ENCODE assay signal across 12 cellular contexts in genomic region chr1:240091201-240091600, GRCh38. TPM values are rescaled to one million over a fixed set of nuclear protein-coding genes. Genes with fewer than 3 reads are reported as not detected.
DNase-seq lines count a peak whose midpoint lies in the region; ATAC-seq and TF ChIP-seq lines count a peak whose summit lies in the region.
"Had no signal": no experiment of that assay in that cellular context is flagged by ENCODE, and none has a peak within 500 bp of the region (broad histone marks: within the 10 kb centered on the region; RNA-seq: fewer than 3 reads in every experiment).

No MANE protein-coding gene starts in this region.

- no peak overlapping the region for H4K5ac ChIP-seq in H9 (ENCODE audit: insufficient read length, low read depth, low read length)

- H3K23ac ChIP-seq in H9 (ENCODE audit: insufficient read length, low read depth, low read length): no peak overlapping the region

- H3K9me3 ChIP-seq in H9 (ENCODE audit: control insufficient read depth, low read depth, low read length) (no peaks in the 10 kb centered on the region), breast epithelium (no peaks in the 10 kb centered on the region)
- H3K9me3 ChIP-seq: upper lobe of right lung had no signal

- no peaks in the 10 kb centered on the region for H4K20me1 ChIP-seq in H9 (ENCODE audit: control insufficient read depth, insufficient read depth, insufficient read length)

- no peak for TF ChIP-seq POLR2A in breast epithelium (IDR thresholded peaks at IDR 0.05)

- no peak overlapping the region for H3K14ac ChIP-seq in H9 (ENCODE audit: insufficient read depth, low read length)

- H3K27ac ChIP-seq in H9 (ENCODE audit: insufficient read length, low read depth, low read length) (no peak overlapping the region), breast epithelium (no peak overlapping the region)
- H3K27ac ChIP-seq: upper lobe of right lung had no signal

- H4K91ac ChIP-seq in H9 (ENCODE audit: insufficient read length, low read depth, low read length): no peak overlapping the region

- no peak overlapping the region for H2BK5ac ChIP-seq in H9 (ENCODE audit: insufficient read length, low read length)

- H4K8ac ChIP-seq in H9 (replicated peaks; ENCODE audit: insufficient read length, low read depth, low read length): no peak overlapping the region

- H3K79me1 ChIP-seq in H9 (ENCODE audit: insufficient read depth, low read depth, low read length, poor library complexity, severe bottlenecking): no peaks in the 10 kb centered on the region

- no peak overlapping the region for H3K4ac ChIP-seq in H9 (ENCODE audit: low read depth, low read length)

- H3K4me3 ChIP-seq in AG09309 (ENCODE audit: control insufficient read depth, low read depth, low read length) (peak overlapping the region; percentile 39), breast epithelium (peak overlapping the region in 2 of 3 donors; percentile 55 to 70)

- H3K9me3 Mint-ChIP-seq in H9 (no peaks in the 10 kb centered on the region; a peak in 1 of 5 replicates), naive B cell (peaks cover 0 to 7% (median 3%) of the 10 kb centered on the region in 7 donors)
- H3K9me3 Mint-ChIP-seq in stimulated activated effector memory CD8-positive, alpha-beta T cell treated with anti-CD3 and anti-CD28 coated beads, Interleukin-12 subunit alpha, Interleukin-12 subunit beta, amount 100 ng/mL, for 72 hours: no peaks in the 10 kb centered on the region

- H2AK5ac ChIP-seq in H9 (ENCODE audit: insufficient read length, low read length): no peak overlapping the region

- TF ChIP-seq CTCF in AG09309 (IDR thresholded peaks at IDR 0.05; ENCODE audit: control insufficient read depth, insufficient read depth, low read depth, low read length, missing control alignments) (no peak), H9 (conservative IDR thresholded peaks at IDR 0.05) (no peak), breast epithelium (IDR thresholded peaks at IDR 0.05) (no peak)

- peaks cover 11% of the 10 kb centered on the region in 2 experiments for H3K4me1 Mint-ChIP-seq in H9
- H3K4me1 Mint-ChIP-seq in naive B cell: peaks cover 0 to 6% (median 4%) of the 10 kb centered on the region in 3 donors
- no peaks in the 10 kb centered on the region for H3K4me1 Mint-ChIP-seq in stimulated activated effector memory CD8-positive, alpha-beta T cell treated with anti-CD3 and anti-CD28 coated beads, Interleukin-12 subunit alpha, Interleukin-12 subunit beta, amount 100 ng/mL, for 72 hours

- no peak overlapping the region for H2BK12ac ChIP-seq in H9 (ENCODE audit: insufficient read length, low read depth, low read length)

- intact Hi-C loops in breast epithelium (cut with DNase I; ENCODE audit: low total_unique reads): no loop called here

- H3K36me3 ChIP-seq in breast epithelium: no peaks in the 10 kb centered on the region
- H3K36me3 ChIP-seq: upper lobe of right lung had no signal

- H3T11ph ChIP-seq in H9 (ENCODE audit: low read length): no peak overlapping the region

- H3K27me3 Mint-ChIP-seq in H9 (ENCODE audit: low read depth) (peaks cover 66% of the 10 kb centered on the region), naive B cell (peaks cover 41 to 47% (median 46%) of the 10 kb centered on the region in 3 donors)

- H3K79me2 ChIP-seq in H9 (ENCODE audit: insufficient read depth, low read length): no peaks in the 10 kb centered on the region

- no peaks in the 10 kb centered on the region; a peak in 1 of 7 replicates for H3K36me3 Mint-ChIP-seq in H9 (ENCODE audit: insufficient read depth in 1 of 3, low read depth in 3 of 3)
- H3K36me3 Mint-ChIP-seq in naive B cell: peaks cover 4 to 8% of the 10 kb centered on the region in 2 donors
- H3K36me3 Mint-ChIP-seq in stimulated activated effector memory CD8-positive, alpha-beta T cell treated with anti-CD3 and anti-CD28 coated beads, Interleukin-12 subunit alpha, Interleukin-12 subunit beta, amount 100 ng/mL, for 72 hours: no peaks in the 10 kb centered on the region
- H3K36me3 Mint-ChIP-seq: IgD-negative memory B cell had no signal

- no peak overlapping the region for H2BK20ac ChIP-seq in H9 (ENCODE audit: low read depth, low read length, poor library complexity, severe bottlenecking)

- ATAC-seq in naive B cell (ENCODE audit: low read depth in 2 of 2) (no peak), GM19351 (IDR thresholded peaks at IDR 0.05; ENCODE audit: unreplicated experiment) (no peak)
- no peak for ATAC-seq in stimulated activated effector memory CD8-positive, alpha-beta T cell treated with anti-CD3 and anti-CD28 coated beads, Interleukin-12 subunit alpha, Interleukin-12 subunit beta, amount 100 ng/mL, for 72 hours
- ATAC-seq: effector memory CD8-positive, alpha-beta T cell had no signal

- H2BK15ac ChIP-seq in H9 (ENCODE audit: low read depth, low read length): no peak overlapping the region

- H3K4me2 ChIP-seq in H9 (ENCODE audit: insufficient read depth, insufficient read length, low read length): peak overlapping the region; percentile 73

- H2BK120ac ChIP-seq in H9 (ENCODE audit: low read depth, low read length, poor library complexity, severe bottlenecking): no peak overlapping the region

- no peaks in the 10 kb centered on the region for H3K4me1 ChIP-seq in H9 (ENCODE audit: insufficient read depth, low read length)
- H3K4me1 ChIP-seq in breast epithelium: no peaks in the 10 kb centered on the region

- WGBS in H9 (ENCODE audit: extremely low coverage, insufficient read length, low lambda C conversion rate): no CpG with 5 or more reads among the region's 2 CpGs

- peak overlapping the region; percentile 60 to 86 for H3K4me3 Mint-ChIP-seq in H9
- peak overlapping the region in 5 of 8 donors; percentile 16 to 50 (median 37) for H3K4me3 Mint-ChIP-seq in naive B cell
- no peak overlapping the region for H3K4me3 Mint-ChIP-seq in stimulated activated effector memory CD8-positive, alpha-beta T cell treated with anti-CD3 and anti-CD28 coated beads, Interleukin-12 subunit alpha, Interleukin-12 subunit beta, amount 100 ng/mL, for 72 hours
- H3K4me3 Mint-ChIP-seq: effector memory CD8-positive, alpha-beta T cell; IgD-negative memory B cell had no signal

- no peak overlapping the region for H2AFZ ChIP-seq in H9 (ENCODE audit: low read length)

- H3K18ac ChIP-seq in H9 (ENCODE audit: insufficient read length, low read depth, low read length): no peak overlapping the region

- no peak overlapping the region for H3K27ac Mint-ChIP-seq in H9
- H3K27ac Mint-ChIP-seq in naive B cell: no peak overlapping the region
- no peak overlapping the region for H3K27ac Mint-ChIP-seq in stimulated activated effector memory CD8-positive, alpha-beta T cell treated with anti-CD3 and anti-CD28 coated beads, Interleukin-12 subunit alpha, Interleukin-12 subunit beta, amount 100 ng/mL, for 72 hours
- H3K27ac Mint-ChIP-seq: effector memory CD8-positive, alpha-beta T cell; IgD-negative memory B cell had no signal

- peaks cover 16% of the 10 kb centered on the region for H3K23me2 ChIP-seq in H9 (ENCODE audit: insufficient read length, low read depth, low read length, poor library complexity, severe bottlenecking)

- H3K56ac ChIP-seq in H9 (ENCODE audit: insufficient read length, low read depth, low read length): no peak overlapping the region

- DNase-seq in AG09309 (ENCODE audit: low read depth): no peak
- DNase-seq in H9: no peak
- DNase-seq in breast epithelium (ENCODE audit: low spot score in 2 of 2): no peak
- DNase-seq in naive B cell: no peak
- DNase-seq in NOMO-1 (lab: John Stamatoyannopoulos, UW; ENCODE audit: unreplicated experiment in 2 of 2): no peak
- no peak for DNase-seq in SHP77 treated with DMSO at 0.1 percent for 48 hours (lab: John Stamatoyannopoulos, UW)
- no peak for DNase-seq in stimulated activated effector memory CD8-positive, alpha-beta T cell treated with anti-CD3 and anti-CD28 coated beads, Interleukin-12 subunit alpha, Interleukin-12 subunit beta, amount 100 ng/mL, for 72 hours (ENCODE audit: low spot score in 2 of 2)
- DNase-seq: effector memory CD8-positive, alpha-beta T cell; upper lobe of right lung had no signal

- H3K9ac ChIP-seq in H9 (ENCODE audit: extremely low read depth, insufficient read length, low read length): no peak overlapping the region

- H3K27me3 ChIP-seq in H9 (ENCODE audit: insufficient read depth, low read length) (peaks cover 6% of the 10 kb centered on the region; the same call in 1 of the 2 replicates), breast epithelium (peaks cover 4 to 26% of the 10 kb centered on the region in 2 donors)

RNA-seq across cellular contexts. Expression of gene FMN2, which starts 0.5 kb away (rescaled TPM):
- total RNA-seq in H9 (2021) (0.59 and 0.61 TPM in 2 replicates), breast epithelium (1 to 10 TPM in 2 of 3 donors, under 1 TPM in 1; 0.80 to 4.2 (median 3.3) TPM)
- polyA plus RNA-seq in naive B cell (ENCODE audit: low read depth in 6 of 6): not detected
- total RNA-seq: T-helper 1 cell treated with Interleukin-12 subunit alpha and Interleukin-12 subunit beta and Interleukin-4 antibody, amounts not matched to agents 30 ng/mL and 1 ng/mL, for 36 hours had no signal
- polyA plus RNA-seq: IgD-negative memory B cell had no signal
